ENCODE assay signal across 8 cellular contexts in genomic region chr16:80804451-80805383, GRCh38. TPM values are rescaled to one million over a fixed set of nuclear protein-coding genes. Genes with fewer than 3 reads are reported as not detected.
DNase-seq lines count a peak whose midpoint lies in the region; ATAC-seq and TF ChIP-seq lines count a peak whose summit lies in the region.

TSS of gene CDYL2 (minus strand) at chr16:80804598. CDS start at chr16:80804173, 425 bp downstream.

- 39 to 43% methylated on average over 6 to 9 of the region's 79 CpGs for WGBS in tibial nerve, 2 donors

- H3K36me3 Mint-ChIP-seq in CD14-positive monocyte = peaks cover 4 to 6% of the 10 kb centered on the region in 2 donors
- peaks cover 7% of the 10 kb centered on the region for H3K36me3 Mint-ChIP-seq in activated CD8-positive, alpha-beta T cell treated with anti-CD3 and anti-CD28 coated beads for 36 hours (ENCODE audit: low read depth)

- peak within 1 kb of the TSS; percentile 41 for H3K9ac ChIP-seq in HUES6 (ENCODE audit: low read length)
- H3K9ac ChIP-seq in mucosa of rectum (ENCODE audit: low read depth in 1 of 2, low read length in 2 of 2) = peak within 1 kb of the TSS in 1 of 2 donors; percentile 50

- H3K9me3 Mint-ChIP-seq in CD14-positive monocyte = peaks cover 0 to 5% (median 0%) of the 10 kb centered on the region in 7 donors
- peaks cover 6% of the 10 kb centered on the region for H3K9me3 Mint-ChIP-seq in activated CD8-positive, alpha-beta T cell treated with anti-CD3 and anti-CD28 coated beads for 36 hours

- intact Hi-C loops in CD14-positive monocyte (cut with micrococcal nuclease) = loop anchor here (5.0 kb wide), 2 partner anchors 127 to 257 kb away; no protein-coding TSS in a partner anchor
- intact Hi-C loops in activated CD8-positive, alpha-beta T cell treated with anti-CD3 and anti-CD28 coated beads for 36 hours (cut with micrococcal nuclease) = no loop called here

- H3K4me1 ChIP-seq in HUES6 (ENCODE audit: control insufficient read depth, insufficient read depth, low read length) (no peaks in the 10 kb centered on the region), mucosa of rectum (ENCODE audit: control insufficient read depth in 2 of 2, insufficient read depth in 2 of 2, low read length in 2 of 2) (no peaks in the 10 kb centered on the region), tibial nerve (peaks cover 0 to 5% (median 0%) of the 10 kb centered on the region in 4 donors)

- H3K27me3 ChIP-seq in HUES6 (ENCODE audit: control insufficient read depth, insufficient read depth, low read length) = peaks cover 57% of the 10 kb centered on the region
- H3K27me3 ChIP-seq in mucosa of rectum (ENCODE audit: control insufficient read depth in 2 of 2, insufficient read depth in 2 of 2, low read length in 2 of 2) = peaks cover 0 to 2% of the 10 kb centered on the region in 2 donors
- peaks cover 0 to 9% of the 10 kb centered on the region in 2 donors for H3K27me3 ChIP-seq in tibial nerve

- ATAC-seq in GM19467 (IDR thresholded peaks at IDR 0.05; ENCODE audit: unreplicated experiment) = peak; percentile 63
- ATAC-seq in activated CD8-positive, alpha-beta T cell treated with anti-CD3 and anti-CD28 coated beads for 36 hours = peak; percentile 57

- peaks cover 14% of the 10 kb centered on the region for H3K4me1 Mint-ChIP-seq in CD14-positive monocyte
- peaks cover 36% of the 10 kb centered on the region for H3K4me1 Mint-ChIP-seq in activated CD8-positive, alpha-beta T cell treated with anti-CD3 and anti-CD28 coated beads for 36 hours (ENCODE audit: low read depth)

- H3K27ac Mint-ChIP-seq in CD14-positive monocyte = peak within 1 kb of the TSS; percentile 33 to 94 (median 86)
- peak within 1 kb of the TSS; percentile 87 for H3K27ac Mint-ChIP-seq in activated CD8-positive, alpha-beta T cell treated with anti-CD3 and anti-CD28 coated beads for 36 hours

- DNase-seq in CD14-positive monocyte (ENCODE audit: low spot score) = no peak
- peak; percentile 4 for DNase-seq in activated CD8-positive, alpha-beta T cell treated with anti-CD3 and anti-CD28 coated beads for 36 hours
- peak; percentile 64 for DNase-seq in epidermal melanocyte (ENCODE audit: insufficient read length, low spot score)
- DNase-seq in tibial nerve (ENCODE audit: low spot score in 2 of 2) = no peak
- DNase-seq in OCI-M2 (lab: John Stamatoyannopoulos, UW; ENCODE audit: unreplicated experiment) = no peak

- H3K9me3 ChIP-seq in HUES6 (ENCODE audit: control insufficient read depth, insufficient read depth, low read depth, low read length) = no peaks in the 10 kb centered on the region
- no peaks in the 10 kb centered on the region for H3K9me3 ChIP-seq in mucosa of rectum (ENCODE audit: control insufficient read depth in 2 of 2, low read length in 2 of 2)
- H3K9me3 ChIP-seq in tibial nerve = peaks cover 0 to 11% (median 0%) of the 10 kb centered on the region in 4 donors

- H3K4me3 ChIP-seq in HUES6 (ENCODE audit: low read depth, low read length) (peak within 1 kb of the TSS; percentile 84), mucosa of rectum (ENCODE audit: low read length in 2 of 2) (peak within 1 kb of the TSS; percentile 67 to 68), tibial nerve (peak within 1 kb of the TSS; percentile 32 to 62 (median 50))

- no peak for TF ChIP-seq POLR2A in tibial nerve (IDR thresholded peaks at IDR 0.05)

- H3K36me3 ChIP-seq in HUES6 (ENCODE audit: control insufficient read depth, insufficient read depth, low read length) = no peaks in the 10 kb centered on the region
- no peaks in the 10 kb centered on the region for H3K36me3 ChIP-seq in mucosa of rectum (ENCODE audit: control insufficient read depth in 2 of 2, insufficient read depth in 2 of 2, low read length in 2 of 2)
- no peaks in the 10 kb centered on the region for H3K36me3 ChIP-seq in tibial nerve

- peaks cover 8 to 14% (median 11%) of the 10 kb centered on the region in 3 donors for H3K27me3 Mint-ChIP-seq in CD14-positive monocyte (ENCODE audit: low read depth in 3 of 3)
- peaks cover 16% of the 10 kb centered on the region for H3K27me3 Mint-ChIP-seq in activated CD8-positive, alpha-beta T cell treated with anti-CD3 and anti-CD28 coated beads for 36 hours

- no peak within 1 kb of the TSS for H3K27ac ChIP-seq in HUES6 (ENCODE audit: low read depth, low read length)
- H3K27ac ChIP-seq in mucosa of rectum (ENCODE audit: low read depth in 2 of 2, low read length in 2 of 2) = peak within 1 kb of the TSS in 1 of 2 donors; percentile 45
- H3K27ac ChIP-seq in tibial nerve = peak within 1 kb of the TSS in 1 of 4 donors; percentile 45

- H3K4me3 Mint-ChIP-seq in CD14-positive monocyte = peak within 1 kb of the TSS; percentile 99
- H3K4me3 Mint-ChIP-seq in activated CD8-positive, alpha-beta T cell treated with anti-CD3 and anti-CD28 coated beads for 36 hours = peak within 1 kb of the TSS; percentile 89

- TF ChIP-seq CTCF in CD14-positive monocyte (IDR thresholded peaks at IDR 0.05) (no peak), tibial nerve (IDR thresholded peaks at IDR 0.05) (no peak)
- no peak for TF ChIP-seq CTCF in activated CD8-positive, alpha-beta T cell treated with anti-CD3 and anti-CD28 coated beads for 36 hours (IDR thresholded peaks at IDR 0.05)

- POLR2A ChIA-PET in activated CD8-positive, alpha-beta T cell treated with anti-CD3 and anti-CD28 coated beads for 36 hours (lab: Charles Lee) = interaction anchor here (1.4 kb wide), 1 partner anchor 11 kb away, joined by 3 read pairs; no protein-coding TSS in a partner anchor

- CTCF ChIA-PET in activated CD8-positive, alpha-beta T cell treated with anti-CD3 and anti-CD28 coated beads for 36 hours (lab: Charles Lee) = no interaction called here

- no peak for TF ChIP-seq EP300 in tibial nerve (IDR thresholded peaks at IDR 0.05)

RNA-seq across cellular contexts. Expression of gene CDYL2, which starts in this region (rescaled TPM):
- polyA plus RNA-seq in CD14-positive monocyte = under 1 TPM; 0.42 to 0.93 TPM
- 10 to 100 TPM; 10.4 to 11.4 TPM for total RNA-seq in activated CD8-positive, alpha-beta T cell treated with anti-CD3 and anti-CD28 coated beads for 36 hours
- 1 to 10 TPM; 2.2 to 5.7 (median 3.2) TPM for total RNA-seq in tibial nerve

Comparison
In these comparisons a context has a peak if more than half of its experiments do, and no peak if none do; other contexts are left out.
1. DNase-seq: peak in activated CD8-positive, alpha-beta T cell treated with anti-CD3 and anti-CD28 coated beads for 36 hours (single experiment) and epidermal melanocyte (single experiment); none in CD14-positive monocyte (single experiment), tibial nerve (0 of 2) and OCI-M2 (single experiment).
2. Peak in every context shown above with its lines, with median percentiles within 50 percentile points of each other: H3K4me3 ChIP-seq.